In genomic region chr20:33896509-33896908, GRCh38 we compare ENCODE assay signal across 16 cellular contexts.
DNase-seq lines count a peak whose midpoint lies in the region; ATAC-seq and TF ChIP-seq lines count a peak whose summit lies in the region.
"Had no signal": no experiment of that assay in that cellular context is flagged by ENCODE, and none has a peak within 500 bp of the region (broad histone marks: within the 10 kb centered on the region; RNA-seq: fewer than 3 reads in every experiment).

No MANE protein-coding gene starts in this region.

- TF ChIP-seq POLR2A in uterus (IDR thresholded peaks at IDR 0.05) = no peak

- TF ChIP-seq CTCF in fibroblast of villous mesenchyme (IDR thresholded peaks at IDR 0.05; ENCODE audit: insufficient read depth, low read depth, low read length) (no peak), uterus (IDR thresholded peaks at IDR 0.05) (no peak)

- no peak overlapping the region for H3K9ac ChIP-seq in adipocyte (ENCODE audit: low read length)

- H3K27ac ChIP-seq in uterus = no peak overlapping the region
- H3K27ac ChIP-seq: right atrium auricular region had no signal

- no peaks in the 10 kb centered on the region for H3K36me3 ChIP-seq in adipocyte (ENCODE audit: control insufficient read depth, insufficient read depth, low read length, severe bottlenecking)
- no peaks in the 10 kb centered on the region for H3K36me3 ChIP-seq in uterus
- H3K36me3 ChIP-seq: right atrium auricular region had no signal

- H3K4me1 ChIP-seq in adipocyte (ENCODE audit: control insufficient read depth, insufficient read depth, low read length) = peaks cover 17% of the 10 kb centered on the region
- no peaks in the 10 kb centered on the region for H3K4me1 ChIP-seq in uterus
- H3K4me1 ChIP-seq: right atrium auricular region had no signal

- H3K27me3 ChIP-seq in adipocyte (replicated peaks; ENCODE audit: control insufficient read depth, insufficient read depth, low read length) = peaks cover 8% of the 10 kb centered on the region
- no peaks in the 10 kb centered on the region for H3K27me3 ChIP-seq in uterus
- H3K27me3 ChIP-seq: right atrium auricular region had no signal

- no peaks in the 10 kb centered on the region for H3K9me3 ChIP-seq in adipocyte (ENCODE audit: control insufficient read depth, low read length)
- H3K9me3 ChIP-seq in uterus = no peaks in the 10 kb centered on the region
- H3K9me3 ChIP-seq: right atrium auricular region had no signal

- H3K4me3 ChIP-seq in adipocyte (ENCODE audit: low read length) (no peak overlapping the region), fibroblast of villous mesenchyme (ENCODE audit: low read depth, low read length) (no peak overlapping the region), uterus (no peak overlapping the region)
- H3K4me3 ChIP-seq: right atrium auricular region had no signal

- DNase-seq in A172 (ENCODE audit: low spot score) (peak; percentile 68), GM04504 (ENCODE audit: low read depth) (peak; percentile 31), adipocyte (ENCODE audit: low read depth) (peak; percentile 68), fibroblast of villous mesenchyme (ENCODE audit: low read depth) (peak; percentile 45), uterus (no peak), H4 (ENCODE audit: low spot score) (no peak), T-helper 2 cell (no peak)
- DNase-seq: activated CD4-positive, alpha-beta T cell treated with anti-CD3 and anti-CD28 coated beads, Interleukin-2, amount 50 U/mL, for 1 hour; activated naive CD4-positive, alpha-beta T cell treated with anti-CD3 and anti-CD28 coated beads, Interleukin-2, amount 10 ng/mL, durations not matched to agents 7 days and 5 days; H7; immature natural killer cell; MM.1S; NCI-H1694 treated with DMSO at 0.1 percent for 48 hours had no signal

- ATAC-seq in HG03469 (IDR thresholded peaks at IDR 0.05; ENCODE audit: unreplicated experiment) = no peak
- ATAC-seq: Panc1 had no signal

- intact Hi-C loops in uterus (cut with DNase I; ENCODE audit: low total_unique reads) = no loop called here

Comparison
In these comparisons a context has a peak if more than half of its experiments do, and no peak if none do; other contexts are left out.
1. DNase-seq: peak in A172 (single experiment), GM04504 (single experiment), adipocyte (single experiment) and fibroblast of villous mesenchyme (single experiment); none in uterus (0 of 2), H4 (single experiment) and T-helper 2 cell (0 of 5).